20 cellular contexts compared by ENCODE assay signal in the genomic region with DNA sequence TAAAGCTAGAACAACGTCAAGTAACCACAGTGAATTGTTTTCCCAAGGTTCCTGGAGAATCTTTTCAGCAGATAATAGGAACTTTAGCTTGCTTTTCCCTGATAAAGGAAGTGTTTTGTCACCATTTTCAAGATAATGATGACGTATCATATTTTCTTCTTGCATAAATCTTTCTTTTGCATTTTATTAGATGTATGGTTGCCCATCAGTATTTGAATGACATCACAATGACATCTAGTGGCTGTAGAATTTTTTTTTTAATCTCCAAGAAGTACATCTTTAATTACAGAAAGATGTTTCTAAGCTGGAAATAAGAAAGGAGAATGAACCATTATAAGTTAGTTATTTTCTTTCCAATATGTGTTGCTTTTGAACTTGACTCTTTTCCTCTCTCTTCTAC.
"Had no signal": no experiment of that assay in that cellular context is flagged by ENCODE, and none has a peak within 500 bp of the region (broad histone marks: within the 10 kb centered on the region; RNA-seq: fewer than 3 reads in every experiment).

No MANE protein-coding gene starts in this region.

- H3K9me3 ChIP-seq: ascending aorta, breast epithelium, left ventricle myocardium inferior, mucosa of descending colon, pancreas, sigmoid colon, spleen, suprapubic skin had no signal

- DNase-seq: activated CD4-positive, alpha-beta T cell treated with anti-CD3 and anti-CD28 coated beads for 1 hour; activated CD4-positive, alpha-beta T cell treated with anti-CD3 and anti-CD28 coated beads, Interleukin-2, amount 50 U/mL, for 4 hours; activated naive CD4-positive, alpha-beta T cell treated with anti-CD3 and anti-CD28 coated beads, Interleukin-2, amount 10 ng/mL, durations not matched to agents 7 days and 5 days; activated T-cell treated with anti-CD3 and anti-CD28 coated beads for 4 hours; dermis blood vessel endothelial cell; effector memory CD8-positive, alpha-beta T cell; hypothalamus; left ventricle myocardium inferior; mucosa of descending colon; naive thymus-derived CD4-positive, alpha-beta T cell; pancreas; sigmoid colon; spleen; trophoblast cell had no signal

- H3K4me1 ChIP-seq: ascending aorta, breast epithelium, left ventricle myocardium inferior, pancreas, sigmoid colon, spleen, suprapubic skin had no signal

- H3K4me3 ChIP-seq: ascending aorta, breast epithelium, left ventricle myocardium inferior, mucosa of descending colon, pancreas, sigmoid colon, spleen, suprapubic skin had no signal

- H3K27me3 Mint-ChIP-seq: activated naive CD4-positive, alpha-beta T cell treated with anti-CD3 and anti-CD28 coated beads, Interleukin-2, amount 10 ng/mL, durations not matched to agents 7 days and 5 days; effector memory CD8-positive, alpha-beta T cell; memory B cell; stimulated activated naive CD8-positive, alpha-beta T cell treated with anti-CD3 and anti-CD28 coated beads, Interleukin-15, Interleukin-2, amounts not matched to agents 100 ng/mL and 50 ng/mL, for 24 hours had no signal

- H3K27me3 ChIP-seq: ascending aorta, breast epithelium, pancreas, sigmoid colon, spleen, suprapubic skin had no signal

- H3K4me3 Mint-ChIP-seq: activated naive CD4-positive, alpha-beta T cell treated with anti-CD3 and anti-CD28 coated beads, Interleukin-2, amount 10 ng/mL, durations not matched to agents 7 days and 5 days; effector memory CD8-positive, alpha-beta T cell; memory B cell; naive thymus-derived CD4-positive, alpha-beta T cell; stimulated activated naive CD8-positive, alpha-beta T cell treated with anti-CD3 and anti-CD28 coated beads, Interleukin-15, Interleukin-2, amounts not matched to agents 100 ng/mL and 50 ng/mL, for 24 hours had no signal

- H3K9me3 Mint-ChIP-seq: activated naive CD4-positive, alpha-beta T cell treated with anti-CD3 and anti-CD28 coated beads, Interleukin-2, amount 10 ng/mL, durations not matched to agents 7 days and 5 days; activated T-helper 2 cell treated with anti-CD3 and anti-CD28 coated beads, Interferon-gamma antibody, Interleukin-2, Interleukin-4, amounts not matched to agents 10 μg/mL and 5 μg/mL and 100 μg/mL, durations not matched to agents 14 hours and 24 hours and 36 hours; effector memory CD8-positive, alpha-beta T cell; memory B cell; naive thymus-derived CD4-positive, alpha-beta T cell; stimulated activated naive CD8-positive, alpha-beta T cell treated with anti-CD3 and anti-CD28 coated beads, Interleukin-15, Interleukin-2, amounts not matched to agents 100 ng/mL and 50 ng/mL, for 24 hours had no signal

- H3K36me3 Mint-ChIP-seq: activated naive CD4-positive, alpha-beta T cell treated with anti-CD3 and anti-CD28 coated beads, Interleukin-2, amount 10 ng/mL, durations not matched to agents 7 days and 5 days; memory B cell; naive thymus-derived CD4-positive, alpha-beta T cell had no signal

- H3K27ac ChIP-seq: ascending aorta, breast epithelium, left ventricle myocardium inferior, pancreas, sigmoid colon, spleen, suprapubic skin had no signal

- H3K36me3 ChIP-seq: ascending aorta, breast epithelium, left ventricle myocardium inferior, pancreas, sigmoid colon, spleen, suprapubic skin had no signal

- H3K4me1 Mint-ChIP-seq: activated naive CD4-positive, alpha-beta T cell treated with anti-CD3 and anti-CD28 coated beads, Interleukin-2, amount 10 ng/mL, durations not matched to agents 7 days and 5 days; memory B cell; naive thymus-derived CD4-positive, alpha-beta T cell had no signal

- H3K27ac Mint-ChIP-seq: activated naive CD4-positive, alpha-beta T cell treated with anti-CD3 and anti-CD28 coated beads, Interleukin-2, amount 10 ng/mL, durations not matched to agents 7 days and 5 days; activated T-helper 2 cell treated with anti-CD3 and anti-CD28 coated beads, Interferon-gamma antibody, Interleukin-2, Interleukin-4, amounts not matched to agents 10 μg/mL and 5 μg/mL and 100 μg/mL, durations not matched to agents 14 hours and 24 hours and 36 hours; effector memory CD8-positive, alpha-beta T cell; memory B cell; naive thymus-derived CD4-positive, alpha-beta T cell; stimulated activated naive CD8-positive, alpha-beta T cell treated with anti-CD3 and anti-CD28 coated beads, Interleukin-15, Interleukin-2, amounts not matched to agents 100 ng/mL and 50 ng/mL, for 24 hours had no signal

- ATAC-seq: effector memory CD8-positive, alpha-beta T cell; mucosa of descending colon; naive thymus-derived CD4-positive, alpha-beta T cell; pancreas had no signal
